ENCODE assay signal across 21 cellular contexts in the genomic region with DNA sequence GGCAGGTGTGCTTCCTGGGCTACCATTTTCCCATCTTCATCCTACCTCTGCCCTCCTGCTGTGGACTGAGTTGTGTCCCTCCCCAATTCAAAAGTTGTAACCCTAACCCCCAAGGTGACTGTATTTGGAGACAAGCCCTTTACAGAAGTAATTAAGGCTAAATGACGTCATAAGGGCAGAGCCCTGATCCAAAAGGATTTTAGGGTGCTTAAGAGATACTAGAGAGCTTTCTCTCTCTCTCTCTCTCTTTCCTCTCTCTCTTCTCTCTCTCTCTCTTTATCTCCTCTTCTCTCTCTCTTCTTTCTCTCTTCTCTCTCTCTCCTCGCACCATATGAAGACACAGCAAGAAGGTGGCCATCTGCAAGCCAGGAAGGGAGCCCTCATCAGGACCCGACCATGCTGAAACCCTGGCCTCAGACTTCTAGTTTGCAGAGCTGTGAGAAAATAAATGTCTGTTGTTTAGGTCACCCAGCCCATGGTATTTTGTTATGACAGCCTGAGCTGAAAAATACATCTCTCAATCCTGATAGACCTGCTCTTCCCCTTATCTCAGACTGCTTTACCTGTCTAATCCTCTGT. TPM values are rescaled to one million over a fixed set of nuclear protein-coding genes. Genes with fewer than 3 reads are reported as not detected.
DNase-seq lines count a peak whose midpoint lies in the region; ATAC-seq and TF ChIP-seq lines count a peak whose summit lies in the region.
"Had no signal": no experiment of that assay in that cellular context is flagged by ENCODE, and none has a peak within 500 bp of the region (broad histone marks: within the 10 kb centered on the region; RNA-seq: fewer than 3 reads in every experiment).

No MANE protein-coding gene starts in this region.

- H3K9me3 ChIP-seq in CD8-positive, alpha-beta T cell (ENCODE audit: low read length): no peaks in the 10 kb centered on the region
- H3K9me3 ChIP-seq in effector memory CD4-positive, alpha-beta T cell (ENCODE audit: control insufficient read depth, low read length): no peaks in the 10 kb centered on the region
- H3K9me3 ChIP-seq in Peyer's patch: no peaks in the 10 kb centered on the region
- H3K9me3 ChIP-seq: spleen, uterus had no signal

- peaks cover 27% of the 10 kb centered on the region for H3K4me1 ChIP-seq in CD8-positive, alpha-beta T cell (ENCODE audit: insufficient read depth, low read length)
- H3K4me1 ChIP-seq in effector memory CD4-positive, alpha-beta T cell (ENCODE audit: control insufficient read depth, insufficient read depth, low read length, poor library complexity, severe bottlenecking): peaks cover 34% of the 10 kb centered on the region
- H3K4me1 ChIP-seq in Peyer's patch: no peaks in the 10 kb centered on the region
- H3K4me1 ChIP-seq: esophagus muscularis mucosa, uterus had no signal

- peaks cover 76% of the 10 kb centered on the region for H3K4me1 Mint-ChIP-seq in activated CD4-positive, alpha-beta T cell treated with anti-CD3 and anti-CD28 coated beads, Interleukin-2, amount 10 ng/mL, durations not matched to agents 24 days and 14 days
- H3K4me1 Mint-ChIP-seq in CD8-positive, alpha-beta T cell (ENCODE audit: low read depth): peaks cover 37% of the 10 kb centered on the region
- peaks cover 81% of the 10 kb centered on the region for H3K4me1 Mint-ChIP-seq in activated CD8-positive, alpha-beta T cell treated with anti-CD3 and anti-CD28 coated beads, Interleukin-2, amount 10 ng/mL, durations not matched to agents 7 days and 5 days (ENCODE audit: low read depth)

- peak overlapping the region; percentile 97 for H3K27ac Mint-ChIP-seq in activated CD4-positive, alpha-beta T cell treated with anti-CD3 and anti-CD28 coated beads, Interleukin-2, amount 10 ng/mL, durations not matched to agents 24 days and 14 days
- peak overlapping the region; percentile 67 for H3K27ac Mint-ChIP-seq in CD8-positive, alpha-beta T cell
- H3K27ac Mint-ChIP-seq in activated CD8-positive, alpha-beta T cell treated with anti-CD3 and anti-CD28 coated beads, Interleukin-2, amount 10 ng/mL, durations not matched to agents 7 days and 5 days: peak overlapping the region; percentile 94
- H3K27ac Mint-ChIP-seq: B cell had no signal

- no peak for ATAC-seq in CD8-positive, alpha-beta T cell
- ATAC-seq in activated CD8-positive, alpha-beta T cell treated with anti-CD3 and anti-CD28 coated beads, Interleukin-2, amount 10 ng/mL, durations not matched to agents 7 days and 5 days: peak; percentile 5
- no peak for ATAC-seq in GM18517 (IDR thresholded peaks at IDR 0.05; ENCODE audit: unreplicated experiment)
- no peak for ATAC-seq in HG03460 (IDR thresholded peaks at IDR 0.05; ENCODE audit: unreplicated experiment)

- H3K27me3 ChIP-seq in CD8-positive, alpha-beta T cell (ENCODE audit: insufficient read depth, low read length): no peaks in the 10 kb centered on the region
- H3K27me3 ChIP-seq in effector memory CD4-positive, alpha-beta T cell (replicated peaks; ENCODE audit: control insufficient read depth, insufficient read depth, low read length, poor library complexity, severe bottlenecking): no peaks in the 10 kb centered on the region
- H3K27me3 ChIP-seq in Peyer's patch: no peaks in the 10 kb centered on the region
- H3K27me3 ChIP-seq: uterus had no signal

- H3K36me3 ChIP-seq in CD8-positive, alpha-beta T cell (ENCODE audit: insufficient read depth, low read length): no peaks in the 10 kb centered on the region
- no peaks in the 10 kb centered on the region for H3K36me3 ChIP-seq in effector memory CD4-positive, alpha-beta T cell (ENCODE audit: control insufficient read depth, insufficient read depth, low read length)
- H3K36me3 ChIP-seq in Peyer's patch: no peaks in the 10 kb centered on the region
- H3K36me3 ChIP-seq: esophagus muscularis mucosa, spleen, uterus had no signal

- peak overlapping the region; percentile 74 for H3K4me3 Mint-ChIP-seq in activated CD4-positive, alpha-beta T cell treated with anti-CD3 and anti-CD28 coated beads, Interleukin-2, amount 10 ng/mL, durations not matched to agents 24 days and 14 days
- H3K4me3 Mint-ChIP-seq in CD8-positive, alpha-beta T cell: peak overlapping the region; percentile 27
- H3K4me3 Mint-ChIP-seq in activated CD8-positive, alpha-beta T cell treated with anti-CD3 and anti-CD28 coated beads, Interleukin-2, amount 10 ng/mL, durations not matched to agents 7 days and 5 days: peak overlapping the region; percentile 19
- H3K4me3 Mint-ChIP-seq: B cell had no signal

- no peaks in the 10 kb centered on the region for H3K27me3 Mint-ChIP-seq in activated CD4-positive, alpha-beta T cell treated with anti-CD3 and anti-CD28 coated beads, Interleukin-2, amount 10 ng/mL, durations not matched to agents 24 days and 14 days
- H3K27me3 Mint-ChIP-seq in CD8-positive, alpha-beta T cell (ENCODE audit: low read depth): no peaks in the 10 kb centered on the region
- H3K27me3 Mint-ChIP-seq in activated CD8-positive, alpha-beta T cell treated with anti-CD3 and anti-CD28 coated beads, Interleukin-2, amount 10 ng/mL, durations not matched to agents 7 days and 5 days (ENCODE audit: low read depth): no peaks in the 10 kb centered on the region

- peaks cover 32% of the 10 kb centered on the region for H3K36me3 Mint-ChIP-seq in activated CD4-positive, alpha-beta T cell treated with anti-CD3 and anti-CD28 coated beads, Interleukin-2, amount 10 ng/mL, durations not matched to agents 24 days and 14 days (ENCODE audit: low read depth)
- no peaks in the 10 kb centered on the region for H3K36me3 Mint-ChIP-seq in CD8-positive, alpha-beta T cell
- peaks cover 67% of the 10 kb centered on the region for H3K36me3 Mint-ChIP-seq in activated CD8-positive, alpha-beta T cell treated with anti-CD3 and anti-CD28 coated beads, Interleukin-2, amount 10 ng/mL, durations not matched to agents 7 days and 5 days (ENCODE audit: low read depth)

- no peak for TF ChIP-seq POLR2A in Peyer's patch (IDR thresholded peaks at IDR 0.05)

- POLR2A ChIA-PET in CD8-positive, alpha-beta T cell (lab: Charles Lee): no interaction called here
- POLR2A ChIA-PET in activated CD8-positive, alpha-beta T cell treated with anti-CD3 and anti-CD28 coated beads, Interleukin-2, amount 10 ng/mL, durations not matched to agents 7 days and 5 days (lab: Charles Lee): interaction anchor here (0.8 to 4.0 kb wide), 6 partner anchors 10 to 211 kb away, joined by 3 to 55 read pairs (median 12); partner anchors contain the start of gene TNFSF8

- intact Hi-C loops in activated CD4-positive, alpha-beta T cell treated with anti-CD3 and anti-CD28 coated beads, Interleukin-2, amount 10 ng/mL, durations not matched to agents 24 days and 14 days (cut with micrococcal nuclease): loop anchor here (1.0 to 5.0 kb wide), 6 partner anchors 9 to 331 kb away; partner anchors contain the start of genes AKNA and TEX48
- intact Hi-C loops in CD8-positive, alpha-beta T cell (cut with DNase I, micrococcal nuclease): loop anchor here (2.0 to 5.0 kb wide), 2 partner anchors 27 to 36 kb away; partner anchors contain the start of gene TEX48 (in 2 of the 2)

- TF ChIP-seq CTCF in CD8-positive, alpha-beta T cell (IDR thresholded peaks at IDR 0.05): no peak
- TF ChIP-seq CTCF in Peyer's patch (IDR thresholded peaks at IDR 0.05): no peak

- CTCF ChIA-PET in CD8-positive, alpha-beta T cell (lab: Charles Lee): interaction anchor here (0.9 kb wide), 1 partner anchor 20 kb away, joined by 3 read pairs; no protein-coding TSS in a partner anchor
- CTCF ChIA-PET in activated CD8-positive, alpha-beta T cell treated with anti-CD3 and anti-CD28 coated beads, Interleukin-2, amount 10 ng/mL, durations not matched to agents 7 days and 5 days (lab: Charles Lee): interaction anchor here (0.8 to 4.5 kb wide), 9 partner anchors 9 to 189 kb away, joined by 3 to 38 read pairs (median 7); partner anchors contain the start of gene TEX48

- peaks cover 21% of the 10 kb centered on the region for H3K9me3 Mint-ChIP-seq in activated CD4-positive, alpha-beta T cell treated with anti-CD3 and anti-CD28 coated beads, Interleukin-2, amount 10 ng/mL, durations not matched to agents 24 days and 14 days
- no peaks in the 10 kb centered on the region for H3K9me3 Mint-ChIP-seq in CD8-positive, alpha-beta T cell
- H3K9me3 Mint-ChIP-seq in activated CD8-positive, alpha-beta T cell treated with anti-CD3 and anti-CD28 coated beads, Interleukin-2, amount 10 ng/mL, durations not matched to agents 7 days and 5 days (ENCODE audit: insufficient read depth): peaks cover 17% of the 10 kb centered on the region

- no peak overlapping the region for H3K27ac ChIP-seq in CD8-positive, alpha-beta T cell (ENCODE audit: low read depth, low read length)
- H3K27ac ChIP-seq in effector memory CD4-positive, alpha-beta T cell (ENCODE audit: insufficient read depth, low read length, poor library complexity, severe bottlenecking): peak overlapping the region; percentile 44
- H3K27ac ChIP-seq in Peyer's patch: no peak overlapping the region
- H3K27ac ChIP-seq: esophagus muscularis mucosa, uterus had no signal

- H3K4me3 ChIP-seq in CD8-positive, alpha-beta T cell (ENCODE audit: low read depth, low read length): no peak overlapping the region
- no peak overlapping the region for H3K4me3 ChIP-seq in effector memory CD4-positive, alpha-beta T cell (ENCODE audit: insufficient read depth, low read depth, low read length, poor library complexity, severe bottlenecking)
- H3K4me3 ChIP-seq in Peyer's patch: no peak overlapping the region
- H3K4me3 ChIP-seq: esophagus muscularis mucosa, spleen, uterus had no signal

- peak; percentile 73 for DNase-seq in activated CD4-positive, alpha-beta T cell treated with anti-CD3 and anti-CD28 coated beads, Interleukin-2, amount 10 ng/mL, durations not matched to agents 24 days and 14 days
- DNase-seq in activated CD4-positive, alpha-beta T cell treated with anti-CD3 and anti-CD28 coated beads for 1 hour: no peak
- DNase-seq in CD8-positive, alpha-beta T cell: no peak
- DNase-seq in activated CD8-positive, alpha-beta T cell treated with anti-CD3 and anti-CD28 coated beads, Interleukin-2, amount 10 ng/mL, durations not matched to agents 7 days and 5 days: no peak
- no peak for DNase-seq in effector memory CD4-positive, alpha-beta T cell
- no peak for DNase-seq in Peyer's patch
- DNase-seq: aorta, kidney glomerular epithelial cell, NCI-H146, NCI-H526 treated with DMSO at 0.1 percent for 48 hours, occipital lobe, spleen, uterus had no signal

RNA-seq across cellular contexts. Expression of gene TEX48, which starts 36.0 kb away (rescaled TPM):
- total RNA-seq in activated CD4-positive, alpha-beta T cell treated with anti-CD3 and anti-CD28 coated beads, Interleukin-2, amount 10 ng/mL, durations not matched to agents 24 days and 14 days: 0.52 and 0.56 TPM in 2 replicates
- total RNA-seq in CD8-positive, alpha-beta T cell: not detected
- total RNA-seq in activated CD8-positive, alpha-beta T cell treated with anti-CD3 and anti-CD28 coated beads, Interleukin-2, amount 10 ng/mL, durations not matched to agents 7 days and 5 days: 1 to 10 TPM in 1 of 2 experiments, under 1 TPM in 1; 0.61 to 1.7 TPM
- total RNA-seq in Peyer's patch: not detected
- total RNA-seq: A172, aorta, B cell, cerebellum, esophagus muscularis mucosa, G401, lung microvascular endothelial cell, occipital lobe, spleen, uterus had no signal

Comparison
In these comparisons a context has a peak if more than half of its experiments do, and no peak if none do; other contexts are left out.
1. H3K4me3 Mint-ChIP-seq: peak in every context shown above with its lines; median percentile 74 in activated CD4-positive, alpha-beta T cell treated with anti-CD3 and anti-CD28 coated beads, Interleukin-2, amount 10 ng/mL, durations not matched to agents 24 days and 14 days; 27 in CD8-positive, alpha-beta T cell; 19 in activated CD8-positive, alpha-beta T cell treated with anti-CD3 and anti-CD28 coated beads, Interleukin-2, amount 10 ng/mL, durations not matched to agents 7 days and 5 days.